ENCODE assay signal across 10 cellular contexts in the genomic region with DNA sequence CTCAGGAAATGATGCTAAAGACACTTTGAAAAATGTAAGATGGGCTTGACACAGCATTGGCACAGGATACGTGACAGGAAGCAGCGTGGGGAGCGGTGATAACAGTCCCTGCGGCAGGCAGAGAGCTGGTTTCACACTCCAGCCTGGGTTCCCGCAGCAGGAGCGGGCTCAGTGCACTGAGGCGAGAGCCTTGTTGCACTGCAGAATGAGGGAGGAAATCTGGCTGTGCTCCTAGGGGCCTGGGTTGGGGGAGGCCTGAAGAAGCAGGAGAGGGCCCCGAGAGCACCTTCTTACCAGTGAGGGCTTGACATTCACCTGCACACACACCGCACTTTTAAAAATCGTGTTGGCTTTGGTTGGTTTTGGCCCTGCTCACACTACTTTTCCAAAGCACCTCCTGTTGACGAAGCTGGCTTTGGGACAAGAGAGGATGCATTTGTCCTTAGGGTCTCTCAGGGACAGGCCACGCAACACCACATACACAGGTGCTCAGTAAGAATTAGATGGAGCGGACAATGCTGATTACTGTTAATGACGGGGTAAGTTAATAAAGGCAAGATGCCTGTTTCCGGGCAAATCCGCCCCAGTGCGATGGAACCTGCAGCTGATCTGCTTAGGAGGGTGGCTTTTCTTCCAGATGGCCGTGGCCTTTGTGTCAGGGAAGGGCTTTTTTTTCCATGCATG. TPM values are rescaled to one million over a fixed set of nuclear protein-coding genes. Genes with fewer than 3 reads are reported as not detected.
DNase-seq lines count a peak whose midpoint lies in the region; ATAC-seq, FAIRE-seq and TF ChIP-seq lines count a peak whose summit lies in the region.
"Had no signal": no experiment of that assay in that cellular context is flagged by ENCODE, and none has a peak within 500 bp of the region (broad histone marks: within the 10 kb centered on the region; RNA-seq: fewer than 3 reads in every experiment).

No MANE protein-coding gene starts in this region.

- no peak overlapping the region for H3K4me2 ChIP-seq in endothelial cell of umbilical vein (ENCODE audit: insufficient read depth, low read length)

- H3K4me3 ChIP-seq in endothelial cell of umbilical vein (replicated peaks in 1 of 3; ENCODE audit: insufficient read depth in 1 of 3, low read depth in 1 of 3, low read length in 3 of 3) = no peak overlapping the region

- no peaks in the 10 kb centered on the region for H3K9me1 ChIP-seq in endothelial cell of umbilical vein (replicated peaks; ENCODE audit: control insufficient read depth, extremely low read depth, insufficient read depth, low read length)

- dilution Hi-C loops in endothelial cell of umbilical vein (cut with MboI; ENCODE audit: extremely low pct_ligation_motif_present, low sequenced_read_pairs) = no loop called here

- POLR2A ChIA-PET in activated CD4-positive, alpha-beta T cell treated with anti-CD3 and anti-CD28 coated beads, Interleukin-2, amount 10 ng/mL, durations not matched to agents 7 days and 5 days (lab: Charles Lee) = no interaction called here
- POLR2A ChIA-PET in endothelial cell of umbilical vein (lab: Charles Lee) = no interaction called here

- H3K79me2 ChIP-seq in endothelial cell of umbilical vein (ENCODE audit: control insufficient read depth, insufficient read depth, low read length) = no peaks in the 10 kb centered on the region

- H3K27me3 ChIP-seq in endothelial cell of umbilical vein (ENCODE audit: control insufficient read depth in 2 of 2, insufficient read depth in 2 of 2, low read length in 2 of 2) = peaks cover 0 to 2% of the 10 kb centered on the region in 2 experiments

- H4K20me1 ChIP-seq in endothelial cell of umbilical vein (replicated peaks; ENCODE audit: control insufficient read depth, extremely low read depth, insufficient read depth, low read length) = no peaks in the 10 kb centered on the region

- H3K9ac ChIP-seq in endothelial cell of umbilical vein (replicated peaks; ENCODE audit: extremely low read depth, insufficient read depth, low read length) = no peak overlapping the region

- TF ChIP-seq CTCF in endothelial cell of umbilical vein (IDR thresholded peaks at IDR 0.05; ENCODE audit: extremely low read depth in 1 of 2, insufficient read depth in 1 of 2, low read depth in 1 of 2, low read length in 2 of 2) = no peak

- H2AFZ ChIP-seq in endothelial cell of umbilical vein (ENCODE audit: low read depth, low read length) = no peak overlapping the region

- H3K9me3 ChIP-seq in endothelial cell of umbilical vein (replicated peaks; ENCODE audit: control insufficient read depth, insufficient read depth, low read length) = no peaks in the 10 kb centered on the region
- H3K9me3 ChIP-seq: neutrophil had no signal

- intact Hi-C loops in endothelial cell of umbilical vein (cut with micrococcal nuclease) = no loop called here

- H3K36me3 Mint-ChIP-seq in activated CD4-positive, alpha-beta T cell treated with anti-CD3 and anti-CD28 coated beads, Interleukin-2, amount 10 ng/mL, durations not matched to agents 7 days and 5 days (ENCODE audit: low read depth) = no peaks in the 10 kb centered on the region

- peak overlapping the region; percentile 91 for H3K27ac Mint-ChIP-seq in activated CD4-positive, alpha-beta T cell treated with anti-CD3 and anti-CD28 coated beads, Interleukin-2, amount 10 ng/mL, durations not matched to agents 7 days and 5 days

- no peak for TF ChIP-seq POLR2A in endothelial cell of umbilical vein (IDR thresholded peaks at IDR 0.05; ENCODE audit: low read depth, low read length)

- peaks cover 41% of the 10 kb centered on the region for H3K4me1 Mint-ChIP-seq in activated CD4-positive, alpha-beta T cell treated with anti-CD3 and anti-CD28 coated beads, Interleukin-2, amount 10 ng/mL, durations not matched to agents 7 days and 5 days

- FAIRE-seq in endothelial cell of umbilical vein (lab: Jason Lieb, UNC) = peak; percentile 73
- FAIRE-seq: GM18507 had no signal

- DNase-seq in GF-D8 (lab: John Stamatoyannopoulos, UW) (peak; percentile 75), endothelial cell of umbilical vein (ENCODE audit: low read depth, low spot score) (peak; percentile 49), NOMO-1 treated with dmso at 0.1 percent for 144 hours (lab: John Stamatoyannopoulos, UW; ENCODE audit: unreplicated experiment) (no peak), NCI-H2196 (lab: John Stamatoyannopoulos, UW; ENCODE audit: unreplicated experiment) (no peak), HK-2 (ENCODE audit: unreplicated experiment) (no peak)
- DNase-seq in activated CD4-positive, alpha-beta T cell treated with anti-CD3 and anti-CD28 coated beads, Interleukin-2, amount 10 ng/mL, durations not matched to agents 7 days and 5 days = peak; percentile 73
- DNase-seq in stimulated activated CD4-positive, alpha-beta T cell treated with anti-CD3 and anti-CD28 coated beads, Interleukin-1b, Interleukin-23, amount 100 ng/mL, for 4 hours (ENCODE audit: low read depth in 2 of 2) = peak; percentile 14 to 25

- H3K36me3 ChIP-seq in endothelial cell of umbilical vein (ENCODE audit: control insufficient read depth in 2 of 2, extremely low read depth in 1 of 2, insufficient read depth in 2 of 2, low read length in 2 of 2) = no peaks in the 10 kb centered on the region
- H3K36me3 ChIP-seq: neutrophil had no signal

- no peak for ATAC-seq in GM18498 (IDR thresholded peaks at IDR 0.05; ENCODE audit: unreplicated experiment)

- H3K27ac ChIP-seq in endothelial cell of umbilical vein (ENCODE audit: insufficient read depth, low read depth, low read length) = no peak overlapping the region
- H3K27ac ChIP-seq: neutrophil had no signal

- no TSS peak for BruUV-seq in endothelial cell of umbilical vein (replicated peaks; lab: Mats Ljungman, UMichigan)

- CTCF ChIA-PET in activated CD4-positive, alpha-beta T cell treated with anti-CD3 and anti-CD28 coated beads, Interleukin-2, amount 10 ng/mL, durations not matched to agents 7 days and 5 days (lab: Charles Lee) = interaction anchor here (0.6 to 1.7 kb wide), 4 partner anchors 11 to 89 kb away, joined by 3 to 11 read pairs (median 3); no protein-coding TSS in a partner anchor
- CTCF ChIA-PET in endothelial cell of umbilical vein (lab: Charles Lee) = interaction anchor here (1.2 to 2.1 kb wide), 3 partner anchors 9 to 257 kb away, joined by 3 to 4 read pairs (median 4); no protein-coding TSS in a partner anchor

- H3K4me1 ChIP-seq in endothelial cell of umbilical vein (ENCODE audit: control insufficient read depth, extremely low read depth, insufficient read depth, low read length) = peaks cover 3% of the 10 kb centered on the region

- peak overlapping the region; percentile 40 for H3K4me3 Mint-ChIP-seq in activated CD4-positive, alpha-beta T cell treated with anti-CD3 and anti-CD28 coated beads, Interleukin-2, amount 10 ng/mL, durations not matched to agents 7 days and 5 days

- H3K27me3 Mint-ChIP-seq in activated CD4-positive, alpha-beta T cell treated with anti-CD3 and anti-CD28 coated beads, Interleukin-2, amount 10 ng/mL, durations not matched to agents 7 days and 5 days = no peaks in the 10 kb centered on the region

- H3K9me3 Mint-ChIP-seq in activated CD4-positive, alpha-beta T cell treated with anti-CD3 and anti-CD28 coated beads, Interleukin-2, amount 10 ng/mL, durations not matched to agents 7 days and 5 days = no peaks in the 10 kb centered on the region

TF ChIP-seq in endothelial cell of umbilical vein, 7 proteins besides CTCF, POLR2A, EP300 and RAD21:
- TF ChIP-seq JUN (IDR thresholded peaks at IDR 0.05; ENCODE audit: borderline replicate concordance, insufficient read depth, insufficient read length, low read depth) (no peak), GATA2 (IDR thresholded peaks at IDR 0.05; ENCODE audit: insufficient read depth, insufficient read length, low read depth, low read length) (peak; percentile 40), POLR2AphosphoS5 (IDR thresholded peaks at IDR 0.05; ENCODE audit: insufficient read depth, low read depth, low read length) (no peak)

RNA-seq across cellular contexts. Expression of a gene that starts 49.4 kb away (rescaled TPM):
- total RNA-seq in activated CD4-positive, alpha-beta T cell treated with anti-CD3 and anti-CD28 coated beads, Interleukin-2, amount 10 ng/mL, durations not matched to agents 7 days and 5 days = 10 to 100 TPM in 1 of 2 experiments, 1 to 10 TPM in 1; 10.0 to 10.2 TPM
- 3.7 and 3.9 TPM in 2 replicates for total RNA-seq in endothelial cell of umbilical vein
- 1.6 and 1.7 TPM in 2 replicates for polyA plus RNA-seq in endothelial cell of umbilical vein
- 3.0 and 3.1 TPM in 2 replicates for polyA plus RNA-seq in endothelial cell of umbilical vein (2011; cell fraction: cytosol; rRNA removed)
- polyA plus RNA-seq in endothelial cell of umbilical vein (2011; cell fraction: nucleus; rRNA removed) = 3.6 and 3.7 TPM in 2 replicates
- 3.5 TPM in 2 replicates for polyA plus RNA-seq in endothelial cell of umbilical vein (2012)
- polyA minus RNA-seq in endothelial cell of umbilical vein = 3.3 and 3.4 TPM in 2 replicates
- 1.8 TPM for polyA minus RNA-seq in endothelial cell of umbilical vein (2011; cell fraction: cytosol; rRNA and poly(A)+ RNA removed)
- polyA minus RNA-seq in endothelial cell of umbilical vein (2011; cell fraction: nucleus; rRNA and poly(A)+ RNA removed) = 2.4 and 4.6 TPM in 2 replicates

Comparison
In these comparisons a context has a peak if more than half of its experiments do, and no peak if none do; other contexts are left out.
1. DNase-seq: peak in GF-D8 (single experiment), activated CD4-positive, alpha-beta T cell treated with anti-CD3 and anti-CD28 coated beads, Interleukin-2, amount 10 ng/mL, durations not matched to agents 7 days and 5 days (single experiment), endothelial cell of umbilical vein (single experiment) and stimulated activated CD4-positive, alpha-beta T cell treated with anti-CD3 and anti-CD28 coated beads, Interleukin-1b, Interleukin-23, amount 100 ng/mL, for 4 hours (2 of 2); none in NOMO-1 treated with dmso at 0.1 percent for 144 hours (single experiment), NCI-H2196 (single experiment) and HK-2 (single experiment).